ENCODE assay signal across 1 cellular context in the genomic region with DNA sequence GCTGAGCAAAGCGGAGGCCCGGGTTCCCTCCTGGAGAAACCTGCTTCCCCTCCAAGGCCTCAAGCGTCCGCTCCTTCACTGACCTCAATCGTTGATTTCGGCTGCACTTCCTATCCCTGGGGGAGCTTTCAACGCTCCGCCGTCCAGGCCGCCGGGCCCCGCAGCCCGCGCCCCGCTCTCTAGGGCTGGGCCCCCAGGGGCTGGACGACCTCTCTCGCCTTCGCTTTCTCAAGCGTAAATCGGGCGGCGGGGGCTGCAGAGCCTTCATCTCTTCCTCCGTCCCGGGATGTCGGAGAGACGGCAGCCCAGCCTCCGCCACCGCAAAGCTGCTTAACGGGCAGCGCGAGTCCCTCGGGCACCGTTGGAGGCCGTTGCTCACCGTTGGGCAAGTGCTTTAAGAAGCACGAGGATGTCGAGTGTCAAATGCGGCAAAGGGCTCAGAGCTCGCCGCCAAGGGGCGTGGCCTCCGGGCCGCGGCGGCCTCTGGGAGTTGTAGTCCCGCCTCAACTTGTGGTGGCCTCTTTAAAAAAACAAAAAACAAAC.
TF ChIP-seq lines count a peak whose summit lies in the region.

No MANE protein-coding gene starts in this region.

TF ChIP-seq in K562, 482 proteins besides CTCF, POLR2A, EP300 and RAD21 (continued from another document and continues in another):
- TF ChIP-seq, protein P1, sequence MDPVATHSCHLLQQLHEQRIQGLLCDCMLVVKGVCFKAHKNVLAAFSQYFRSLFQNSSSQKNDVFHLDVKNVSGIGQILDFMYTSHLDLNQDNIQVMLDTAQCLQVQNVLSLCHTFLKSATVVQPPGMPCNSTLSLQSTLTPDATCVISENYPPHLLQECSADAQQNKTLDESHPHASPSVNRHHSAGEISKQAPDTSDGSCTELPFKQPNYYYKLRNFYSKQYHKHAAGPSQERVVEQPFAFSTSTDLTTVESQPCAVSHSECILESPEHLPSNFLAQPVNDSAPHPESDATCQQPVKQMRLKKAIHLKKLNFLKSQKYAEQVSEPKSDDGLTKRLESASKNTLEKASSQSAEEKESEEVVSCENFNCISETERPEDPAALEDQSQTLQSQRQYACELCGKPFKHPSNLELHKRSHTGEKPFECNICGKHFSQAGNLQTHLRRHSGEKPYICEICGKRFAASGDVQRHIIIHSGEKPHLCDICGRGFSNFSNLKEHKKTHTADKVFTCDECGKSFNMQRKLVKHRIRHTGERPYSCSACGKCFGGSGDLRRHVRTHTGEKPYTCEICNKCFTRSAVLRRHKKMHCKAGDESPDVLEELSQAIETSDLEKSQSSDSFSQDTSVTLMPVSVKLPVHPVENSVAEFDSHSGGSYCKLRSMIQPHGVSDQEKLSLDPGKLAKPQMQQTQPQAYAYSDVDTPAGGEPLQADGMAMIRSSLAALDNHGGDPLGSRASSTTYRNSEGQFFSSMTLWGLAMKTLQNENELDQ (CRISPR knock-in tag; IDR thresholded peaks at IDR 0.05; ENCODE audit: borderline replicate concordance): no peak
- TF ChIP-seq BHLHE40 (IDR thresholded peaks at IDR 0.05; ENCODE audit: low read length) (no peak), SNRNP70 (optimal IDR thresholded peaks at IDR 0.05; ENCODE audit: low read depth, low read length) (no peak), TRIM28 (IDR thresholded peaks at IDR 0.05) (no peak), ZNF140 (CRISPR knock-in tag; IDR thresholded peaks at IDR 0.05) (no peak), ZNF77 (CRISPR knock-in tag; IDR thresholded peaks at IDR 0.05) (no peak), RFX5 (IDR thresholded peaks at IDR 0.05; ENCODE audit: low read depth, low read length) (no peak), TCF7L2 (IDR thresholded peaks at IDR 0.05; ENCODE audit: low read depth, low read length) (no peak), GATAD2B (IDR thresholded peaks at IDR 0.05; ENCODE audit: borderline replicate concordance) (no peak), KAT2B (IDR thresholded peaks at IDR 0.05; ENCODE audit: low read depth, low read length) (no peak), JUND (IDR thresholded peaks at IDR 0.05; ENCODE audit: borderline replicate concordance, low read depth, low read length) (no peak), JUND (tag; IDR thresholded peaks at IDR 0.05; ENCODE audit: borderline replicate concordance, low read depth, low read length) (no peak), EP400 (IDR thresholded peaks at IDR 0.05) (peak; percentile 67; the same call in 1 of the 2 replicates), MCM3 (IDR thresholded peaks at IDR 0.05) (no peak), ZNF41 (CRISPR knock-in tag; conservative IDR thresholded peaks at IDR 0.05) (no peak), GATAD2A (IDR thresholded peaks at IDR 0.05) (no peak), CHD2 (IDR thresholded peaks at IDR 0.05; ENCODE audit: low read depth, low read length) (no peak), HDGF (IDR thresholded peaks at IDR 0.05) (no peak), SREBF1 (IDR thresholded peaks at IDR 0.05; ENCODE audit: borderline replicate concordance, low read depth, low read length) (no peak), ADNP (tag; IDR thresholded peaks at IDR 0.05) (no peak), ILF3 (IDR thresholded peaks at IDR 0.05; ENCODE audit: borderline replicate concordance) (no peak), SMAD4 (CRISPR knock-in tag; conservative IDR thresholded peaks at IDR 0.05) (no peak), MTF1 (CRISPR knock-in tag; IDR thresholded peaks at IDR 0.05; ENCODE audit: borderline replicate concordance) (no peak), RBBP5 (IDR thresholded peaks at IDR 0.05; ENCODE audit: borderline replicate concordance, insufficient read depth, low read length, poor library complexity, severe bottlenecking) (peak; percentile 80), KLF1 (tag; IDR thresholded peaks at IDR 0.05) (no peak), MAFF (IDR thresholded peaks at IDR 0.05; ENCODE audit: low read length) (no peak), FOXM1 (IDR thresholded peaks at IDR 0.05; ENCODE audit: low read depth) (no peak), FOXM1 (CRISPR knock-in tag; IDR thresholded peaks at IDR 0.05; ENCODE audit: low read depth) (no peak), SAP30 (IDR thresholded peaks at IDR 0.05; ENCODE audit: borderline replicate concordance, insufficient read depth, low read depth, low read length, poor library complexity, severe bottlenecking) (peak; percentile 73), ZBTB2 (IDR thresholded peaks at IDR 0.05) (no peak), POLR2B (IDR thresholded peaks at IDR 0.05; ENCODE audit: low read depth, partially characterized antibody) (no peak), HINFP (tag; conservative IDR thresholded peaks at IDR 0.05; ENCODE audit: low read depth) (no peak), RBFOX2 (IDR thresholded peaks at IDR 0.05; ENCODE audit: low read depth, low read length) (peak; percentile 90), SP2 (IDR thresholded peaks at IDR 0.05; ENCODE audit: extremely low read depth, low read depth, low read length, poor library complexity, severe bottlenecking) (no peak), ARHGAP35 (IDR thresholded peaks at IDR 0.05; ENCODE audit: partially characterized antibody) (no peak), CBFA2T3 (IDR thresholded peaks at IDR 0.05) (no peak), POLR3A (IDR thresholded peaks at IDR 0.05; ENCODE audit: borderline replicate concordance, extremely low read depth, insufficient read depth, insufficient read length) (no peak), CHD1 (IDR thresholded peaks at IDR 0.05; ENCODE audit: low read length) (no peak), HEY1 (CRISPR knock-in tag; IDR thresholded peaks at IDR 0.05; ENCODE audit: borderline replicate concordance) (no peak), ZEB2 (IDR thresholded peaks at IDR 0.05) (no peak), ZNF408 (CRISPR knock-in tag; IDR thresholded peaks at IDR 0.05; ENCODE audit: low read depth) (no peak), RBM17 (IDR thresholded peaks at IDR 0.05; ENCODE audit: borderline replicate concordance, low read depth, low read length) (no peak), CBFA2T2 (conservative IDR thresholded peaks at IDR 0.05) (no peak)
- TF ChIP-seq, protein P2, sequence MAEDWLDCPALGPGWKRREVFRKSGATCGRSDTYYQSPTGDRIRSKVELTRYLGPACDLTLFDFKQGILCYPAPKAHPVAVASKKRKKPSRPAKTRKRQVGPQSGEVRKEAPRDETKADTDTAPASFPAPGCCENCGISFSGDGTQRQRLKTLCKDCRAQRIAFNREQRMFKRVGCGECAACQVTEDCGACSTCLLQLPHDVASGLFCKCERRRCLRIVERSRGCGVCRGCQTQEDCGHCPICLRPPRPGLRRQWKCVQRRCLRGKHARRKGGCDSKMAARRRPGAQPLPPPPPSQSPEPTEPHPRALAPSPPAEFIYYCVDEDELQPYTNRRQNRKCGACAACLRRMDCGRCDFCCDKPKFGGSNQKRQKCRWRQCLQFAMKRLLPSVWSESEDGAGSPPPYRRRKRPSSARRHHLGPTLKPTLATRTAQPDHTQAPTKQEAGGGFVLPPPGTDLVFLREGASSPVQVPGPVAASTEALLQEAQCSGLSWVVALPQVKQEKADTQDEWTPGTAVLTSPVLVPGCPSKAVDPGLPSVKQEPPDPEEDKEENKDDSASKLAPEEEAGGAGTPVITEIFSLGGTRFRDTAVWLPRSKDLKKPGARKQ (CRISPR knock-in tag; IDR thresholded peaks at IDR 0.05): no peak
- TF ChIP-seq, protein P3, sequence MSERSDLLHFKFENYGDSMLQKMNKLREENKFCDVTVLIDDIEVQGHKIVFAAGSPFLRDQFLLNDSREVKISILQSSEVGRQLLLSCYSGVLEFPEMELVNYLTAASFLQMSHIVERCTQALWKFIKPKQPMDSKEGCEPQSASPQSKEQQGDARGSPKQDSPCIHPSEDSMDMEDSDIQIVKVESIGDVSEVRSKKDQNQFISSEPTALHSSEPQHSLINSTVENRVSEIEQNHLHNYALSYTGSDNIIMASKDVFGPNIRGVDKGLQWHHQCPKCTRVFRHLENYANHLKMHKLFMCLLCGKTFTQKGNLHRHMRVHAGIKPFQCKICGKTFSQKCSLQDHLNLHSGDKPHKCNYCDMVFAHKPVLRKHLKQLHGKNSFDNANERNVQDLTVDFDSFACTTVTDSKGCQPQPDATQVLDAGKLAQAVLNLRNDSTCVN (CRISPR knock-in tag; IDR thresholded peaks at IDR 0.05): no peak
- TF ChIP-seq, protein P4, sequence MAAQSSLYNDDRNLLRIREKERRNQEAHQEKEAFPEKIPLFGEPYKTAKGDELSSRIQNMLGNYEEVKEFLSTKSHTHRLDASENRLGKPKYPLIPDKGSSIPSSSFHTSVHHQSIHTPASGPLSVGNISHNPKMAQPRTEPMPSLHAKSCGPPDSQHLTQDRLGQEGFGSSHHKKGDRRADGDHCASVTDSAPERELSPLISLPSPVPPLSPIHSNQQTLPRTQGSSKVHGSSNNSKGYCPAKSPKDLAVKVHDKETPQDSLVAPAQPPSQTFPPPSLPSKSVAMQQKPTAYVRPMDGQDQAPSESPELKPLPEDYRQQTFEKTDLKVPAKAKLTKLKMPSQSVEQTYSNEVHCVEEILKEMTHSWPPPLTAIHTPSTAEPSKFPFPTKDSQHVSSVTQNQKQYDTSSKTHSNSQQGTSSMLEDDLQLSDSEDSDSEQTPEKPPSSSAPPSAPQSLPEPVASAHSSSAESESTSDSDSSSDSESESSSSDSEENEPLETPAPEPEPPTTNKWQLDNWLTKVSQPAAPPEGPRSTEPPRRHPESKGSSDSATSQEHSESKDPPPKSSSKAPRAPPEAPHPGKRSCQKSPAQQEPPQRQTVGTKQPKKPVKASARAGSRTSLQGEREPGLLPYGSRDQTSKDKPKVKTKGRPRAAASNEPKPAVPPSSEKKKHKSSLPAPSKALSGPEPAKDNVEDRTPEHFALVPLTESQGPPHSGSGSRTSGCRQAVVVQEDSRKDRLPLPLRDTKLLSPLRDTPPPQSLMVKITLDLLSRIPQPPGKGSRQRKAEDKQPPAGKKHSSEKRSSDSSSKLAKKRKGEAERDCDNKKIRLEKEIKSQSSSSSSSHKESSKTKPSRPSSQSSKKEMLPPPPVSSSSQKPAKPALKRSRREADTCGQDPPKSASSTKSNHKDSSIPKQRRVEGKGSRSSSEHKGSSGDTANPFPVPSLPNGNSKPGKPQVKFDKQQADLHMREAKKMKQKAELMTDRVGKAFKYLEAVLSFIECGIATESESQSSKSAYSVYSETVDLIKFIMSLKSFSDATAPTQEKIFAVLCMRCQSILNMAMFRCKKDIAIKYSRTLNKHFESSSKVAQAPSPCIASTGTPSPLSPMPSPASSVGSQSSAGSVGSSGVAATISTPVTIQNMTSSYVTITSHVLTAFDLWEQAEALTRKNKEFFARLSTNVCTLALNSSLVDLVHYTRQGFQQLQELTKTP (IDR thresholded peaks at IDR 0.05; ENCODE audit: low read depth in 1 of 2, partially characterized antibody in 2 of 2): peak in 1 of 2 experiments; percentile 93
- TF ChIP-seq, protein P5, sequence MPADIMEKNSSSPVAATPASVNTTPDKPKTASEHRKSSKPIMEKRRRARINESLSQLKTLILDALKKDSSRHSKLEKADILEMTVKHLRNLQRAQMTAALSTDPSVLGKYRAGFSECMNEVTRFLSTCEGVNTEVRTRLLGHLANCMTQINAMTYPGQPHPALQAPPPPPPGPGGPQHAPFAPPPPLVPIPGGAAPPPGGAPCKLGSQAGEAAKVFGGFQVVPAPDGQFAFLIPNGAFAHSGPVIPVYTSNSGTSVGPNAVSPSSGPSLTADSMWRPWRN (IDR thresholded peaks at IDR 0.05; ENCODE audit: low read depth): no peak
- TF ChIP-seq, protein P6, sequence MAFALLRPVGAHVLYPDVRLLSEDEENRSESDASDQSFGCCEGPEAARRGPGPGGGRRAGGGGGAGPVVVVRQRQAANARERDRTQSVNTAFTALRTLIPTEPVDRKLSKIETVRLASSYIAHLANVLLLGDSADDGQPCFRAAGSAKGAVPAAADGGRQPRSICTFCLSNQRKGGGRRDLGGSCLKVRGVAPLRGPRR (CRISPR knock-in tag; IDR thresholded peaks at IDR 0.05): no peak
- TF ChIP-seq, protein P7, sequence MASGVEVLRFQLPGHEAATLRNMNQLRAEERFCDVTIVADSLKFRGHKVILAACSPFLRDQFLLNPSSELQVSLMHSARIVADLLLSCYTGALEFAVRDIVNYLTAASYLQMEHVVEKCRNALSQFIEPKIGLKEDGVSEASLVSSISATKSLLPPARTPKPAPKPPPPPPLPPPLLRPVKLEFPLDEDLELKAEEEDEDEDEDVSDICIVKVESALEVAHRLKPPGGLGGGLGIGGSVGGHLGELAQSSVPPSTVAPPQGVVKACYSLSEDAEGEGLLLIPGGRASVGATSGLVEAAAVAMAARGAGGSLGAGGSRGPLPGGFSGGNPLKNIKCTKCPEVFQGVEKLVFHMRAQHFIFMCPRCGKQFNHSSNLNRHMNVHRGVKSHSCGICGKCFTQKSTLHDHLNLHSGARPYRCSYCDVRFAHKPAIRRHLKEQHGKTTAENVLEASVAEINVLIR (CRISPR knock-in tag; IDR thresholded peaks at IDR 0.05): no peak
